17 cellular contexts compared by ENCODE assay signal in genomic region chr12:90585640-90586304, GRCh38.
A peak's percentile ranks its signal among the peaks of the same experiment; 100 is the strongest.
DNase-seq lines count a peak whose midpoint lies in the region; ATAC-seq, FAIRE-seq and TF ChIP-seq lines count a peak whose summit lies in the region.
"Had no signal": no experiment of that assay in that cellular context is flagged by ENCODE, and none has a peak within 500 bp of the region (broad histone marks: within the 10 kb centered on the region; RNA-seq: fewer than 3 reads in every experiment).

No MANE protein-coding gene starts in this region.

- TF ChIP-seq CTCF in left ventricle myocardium inferior (IDR thresholded peaks at IDR 0.05; ENCODE audit: borderline replicate concordance), result no peak

- ATAC-seq in Right ventricle myocardium superior (ENCODE audit: poor library complexity), result peak; percentile 90
- ATAC-seq: GM12878 had no signal

- no peaks in the 10 kb centered on the region for H3K9me3 ChIP-seq in left ventricle myocardium inferior (replicated peaks)

- peak overlapping the region; percentile 60 for H3K27ac ChIP-seq in left ventricle myocardium inferior (replicated peaks)
- H3K27ac ChIP-seq: GM23248 had no signal

- no peaks in the 10 kb centered on the region for H3K36me3 ChIP-seq in left ventricle myocardium inferior

- H3K4me1 ChIP-seq in left ventricle myocardium inferior, result peaks cover 3% of the 10 kb centered on the region

- FAIRE-seq in RCC 7860 (lab: Jason Lieb, UNC), result no peak
- FAIRE-seq: GM12878, GM18507, H54 had no signal

- DNase-seq in Right ventricle myocardium superior (no peak), cardiac septum (ENCODE audit: low spot score) (no peak), dermis blood vessel endothelial cell (peak; percentile 3), left ventricle myocardium inferior (no peak), HCEC 1CT (no peak), RCC 7860 (ENCODE audit: low spot score) (no peak), NCI-H2029 treated with DMSO at 0.1 percent for 48 hours (lab: John Stamatoyannopoulos, UW) (no peak)
- DNase-seq: ACHN; C1 segment of cervical spinal cord; Calu3; CD4-positive, alpha-beta T cell; DMS 273 treated with DMSO at 0.1 percent for 48 hours; DMS79; GM23248 had no signal

- H3K27me3 ChIP-seq in left ventricle myocardium inferior (ENCODE audit: low read depth), result no peaks in the 10 kb centered on the region

- H3K4me3 ChIP-seq in left ventricle myocardium inferior, result no peak overlapping the region
- H3K4me3 ChIP-seq: GM12878, GM23248 had no signal

- intact Hi-C loops in Right ventricle myocardium superior (cut with DNase I) (no loop called here), cardiac septum (cut with DNase I) (no loop called here), left ventricle myocardium inferior (cut with micrococcal nuclease) (no loop called here)
